ENCODE assay signal across 11 cellular contexts in the genomic region with DNA sequence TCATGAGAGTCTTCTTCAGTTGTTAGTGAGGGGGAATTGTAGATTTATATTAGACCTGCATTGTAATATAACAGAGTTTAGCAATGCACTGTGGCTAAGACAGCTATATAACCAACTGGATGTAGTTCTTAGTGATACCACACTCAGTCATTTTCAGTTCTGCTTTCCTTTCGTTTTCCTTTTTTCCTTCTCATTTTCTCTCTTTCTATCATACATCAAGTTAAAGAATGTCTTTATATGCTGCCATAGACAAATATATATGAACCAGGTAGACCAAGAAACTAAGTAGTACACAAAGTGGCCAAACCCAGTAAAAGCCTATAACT. TPM values are rescaled to one million over a fixed set of nuclear protein-coding genes. Genes with fewer than 3 reads are reported as not detected.
A peak's percentile ranks its signal among the peaks of the same experiment; 100 is the strongest.
DNase-seq lines count a peak whose midpoint lies in the region; ATAC-seq lines count a peak whose summit lies in the region.
"Had no signal": no experiment of that assay in that cellular context is flagged by ENCODE, and none has a peak within 500 bp of the region (broad histone marks: within the 10 kb centered on the region; RNA-seq: fewer than 3 reads in every experiment).

No MANE protein-coding gene starts in this region.

- H3K4me3 ChIP-seq in CD4-positive, alpha-beta memory T cell (ENCODE audit: low read length in 2 of 2): peak overlapping the region in 1 of 2 donors; percentile 37

- H3K4me3 Mint-ChIP-seq in CD4-positive, alpha-beta memory T cell: peak overlapping the region; percentile 73 to 87 (median 83)

- H3K27me3 Mint-ChIP-seq in CD4-positive, alpha-beta memory T cell: no peaks in the 10 kb centered on the region

- H3K27ac Mint-ChIP-seq in CD4-positive, alpha-beta memory T cell: peak overlapping the region; percentile 5 to 92 (median 82)
- peak overlapping the region; percentile 88 to 89 for H3K27ac Mint-ChIP-seq in activated naive CD4-positive, alpha-beta T cell treated with anti-CD3 and anti-CD28 coated beads, Interleukin-2, amount 50 U/mL, for 72 hours

- ATAC-seq in GM19452 (IDR thresholded peaks at IDR 0.05; ENCODE audit: unreplicated experiment) (peak; percentile 35), HG03342 (IDR thresholded peaks at IDR 0.05; ENCODE audit: unreplicated experiment) (peak; percentile 44)
- peak; percentile 48 to 51 for ATAC-seq in activated naive CD4-positive, alpha-beta T cell treated with anti-CD3 and anti-CD28 coated beads, Interleukin-2, amount 50 U/mL, for 72 hours

- H3K27ac ChIP-seq in CD4-positive, alpha-beta memory T cell (ENCODE audit: low read depth, low read length): peak overlapping the region; percentile 0

- no peaks in the 10 kb centered on the region for H3K36me3 ChIP-seq in CD4-positive, alpha-beta memory T cell (ENCODE audit: insufficient read depth, low read length)

- POLR2A ChIA-PET in CD4-positive, alpha-beta memory T cell (lab: Charles Lee; ENCODE audit: partially characterized antibody): interaction anchor here (1.2 to 15.2 kb wide), 6 partner anchors 10 to 207 kb away, joined by 3 to 531 read pairs (median 14); a partner anchor contains a TSS

- peaks cover 0 to 2% (median 0%) of the 10 kb centered on the region in 8 donors for H3K9me3 Mint-ChIP-seq in CD4-positive, alpha-beta memory T cell
- no peaks in the 10 kb centered on the region for H3K9me3 Mint-ChIP-seq in activated naive CD4-positive, alpha-beta T cell treated with anti-CD3 and anti-CD28 coated beads, Interleukin-2, amount 50 U/mL, for 72 hours

- peaks cover 64% of the 10 kb centered on the region for H3K4me1 ChIP-seq in CD4-positive, alpha-beta memory T cell (ENCODE audit: insufficient read depth, low read length)

- no peak for DNase-seq in CD4-positive, alpha-beta memory T cell
- no peak for DNase-seq in activated naive CD4-positive, alpha-beta T cell treated with anti-CD3 and anti-CD28 coated beads, Interleukin-2, amount 50 U/mL, for 72 hours (ENCODE audit: low spot score in 2 of 2)
- DNase-seq in head of caudate nucleus: no peak
- no peak for DNase-seq in iPS-NIHi7 (ENCODE audit: extremely low spot score)
- DNase-seq in NCI-H524 treated with DMSO at 0.1 percent for 48 hours (lab: John Stamatoyannopoulos, UW): no peak
- DNase-seq in activated CD4-positive, alpha-beta T cell treated with anti-CD3 and anti-CD28 coated beads, Interleukin-2, amount 50 U/mL, for 1 hour: no peak
- DNase-seq: DMS79, NCI-H187 treated with DMSO at 0.1 percent for 48 hours, nucleus accumbens had no signal

- peaks cover 51 to 79% (median 60%) of the 10 kb centered on the region in 4 donors for H3K4me1 Mint-ChIP-seq in CD4-positive, alpha-beta memory T cell

- H3K36me3 Mint-ChIP-seq in CD4-positive, alpha-beta memory T cell: peaks cover 50 to 62% of the 10 kb centered on the region in 2 donors
- H3K36me3 Mint-ChIP-seq in activated naive CD4-positive, alpha-beta T cell treated with anti-CD3 and anti-CD28 coated beads, Interleukin-2, amount 50 U/mL, for 72 hours: peaks cover 53 to 76% of the 10 kb centered on the region in 2 donors

- intact Hi-C loops in CD4-positive, alpha-beta memory T cell (cut with micrococcal nuclease): no loop called here
- intact Hi-C loops in head of caudate nucleus (cut with DNase I): no loop called here

- no peaks in the 10 kb centered on the region for H3K9me3 ChIP-seq in CD4-positive, alpha-beta memory T cell (ENCODE audit: control insufficient read depth in 1 of 2, low read length in 2 of 2)

- CTCF ChIA-PET in CD4-positive, alpha-beta memory T cell (lab: Charles Lee; ENCODE audit: partially characterized antibody): interaction anchor here (1.1 kb wide), 1 partner anchor 42 kb away, joined by 3 read pairs; no protein-coding TSS in a partner anchor

- no peaks in the 10 kb centered on the region for H3K27me3 ChIP-seq in CD4-positive, alpha-beta memory T cell (ENCODE audit: insufficient read depth, low read length)

RNA-seq across cellular contexts. Expression of a gene that starts 43.7 kb away (rescaled TPM):
- total RNA-seq in CD4-positive, alpha-beta memory T cell: 100 to 1,000 TPM; 224 to 226 TPM
- polyA plus RNA-seq in CD4-positive, alpha-beta memory T cell: 100 to 1,000 TPM; 281 to 288 TPM
- 100 to 1,000 TPM in 1 of 2 donors, 10 to 100 TPM in 1; 83.0 to 158 TPM for total RNA-seq in activated naive CD4-positive, alpha-beta T cell treated with anti-CD3 and anti-CD28 coated beads, Interleukin-2, amount 50 U/mL, for 72 hours
